Comparison of ENCODE assay signal across 13 cellular contexts in genomic region chr11:34792143-34792542, GRCh38.
DNase-seq lines count a peak whose midpoint lies in the region; ATAC-seq and TF ChIP-seq lines count a peak whose summit lies in the region.
"Had no signal": no experiment of that assay in that cellular context is flagged by ENCODE, and none has a peak within 500 bp of the region (broad histone marks: within the 10 kb centered on the region; RNA-seq: fewer than 3 reads in every experiment).

No MANE protein-coding gene starts in this region.

- no peak for ATAC-seq in left cardiac atrium

- H3K36me3 ChIP-seq in cardiac muscle cell (no peaks in the 10 kb centered on the region), OCI-LY3 (replicated peaks; ENCODE audit: low read depth, low read length) (no peaks in the 10 kb centered on the region)
- H3K36me3 ChIP-seq: colonic mucosa, SJCRH30, transverse colon had no signal

- TF ChIP-seq CTCF in cardiac muscle cell (IDR thresholded peaks at IDR 0.05; ENCODE audit: low read depth, low read length) (peak; percentile 2), OCI-LY3 (IDR thresholded peaks at IDR 0.05; ENCODE audit: low read depth, low read length) (no peak), fibroblast of the aortic adventitia (IDR thresholded peaks at IDR 0.05; ENCODE audit: insufficient read depth, low read length) (peak; percentile 19)

- H3K27me3 ChIP-seq in cardiac muscle cell (no peaks in the 10 kb centered on the region), OCI-LY3 (ENCODE audit: low read depth, low read length) (no peaks in the 10 kb centered on the region)
- H3K27me3 ChIP-seq: colonic mucosa, SJCRH30, transverse colon had no signal

- H3K9ac ChIP-seq in OCI-LY3 (ENCODE audit: low read length) = no peak overlapping the region

- peak in 1 of 2 donors; percentile 34 for DNase-seq in cardiac muscle cell (ENCODE audit: low read depth in 1 of 2, low spot score in 1 of 2)
- DNase-seq in left cardiac atrium = no peak
- DNase-seq in fibroblast of the aortic adventitia (ENCODE audit: low read depth) = peak; percentile 5
- no peak for DNase-seq in GM19238 (ENCODE audit: insufficient read length, low spot score)
- no peak for DNase-seq in SKM-1 (lab: John Stamatoyannopoulos, UW; ENCODE audit: unreplicated experiment)
- DNase-seq in DMS53 treated with DMSO at 0.1 percent for 48 hours (lab: John Stamatoyannopoulos, UW; ENCODE audit: unreplicated experiment) = no peak
- DNase-seq in activated effector memory CD4-positive, alpha-beta T cell treated with anti-CD3 and anti-CD28 coated beads, Interleukin-2, amount 50 U/mL, for 16 hours = no peak
- DNase-seq: activated CD8-positive, alpha-beta memory T cell treated with anti-CD3 and anti-CD28 coated beads, Interleukin-2, amount 50 U/mL, for 48 hours; colonic mucosa; NCI-H187 treated with DMSO at 0.1 percent for 48 hours; SJCRH30; transverse colon had no signal

- H3K9me3 ChIP-seq in cardiac muscle cell (ENCODE audit: low read depth) = no peaks in the 10 kb centered on the region
- no peaks in the 10 kb centered on the region for H3K9me3 ChIP-seq in OCI-LY3 (ENCODE audit: insufficient read depth, low read length)
- H3K9me3 ChIP-seq: colonic mucosa, SJCRH30, transverse colon had no signal

- H2AFZ ChIP-seq in OCI-LY3 (ENCODE audit: low read depth, low read length) = no peak overlapping the region

- H3K4me3 ChIP-seq in cardiac muscle cell = no peak overlapping the region
- no peak overlapping the region for H3K4me3 ChIP-seq in OCI-LY3 (ENCODE audit: low read length)
- no peak overlapping the region for H3K4me3 ChIP-seq in fibroblast of the aortic adventitia (ENCODE audit: low read depth, low read length)
- H3K4me3 ChIP-seq: colonic mucosa, SJCRH30, transverse colon had no signal

- H3K4me1 ChIP-seq in cardiac muscle cell (ENCODE audit: low read depth) (no peaks in the 10 kb centered on the region), OCI-LY3 (ENCODE audit: low read length) (peaks cover 17% of the 10 kb centered on the region; the same call in 1 of the 2 replicates)
- H3K4me1 ChIP-seq: colonic mucosa, SJCRH30 had no signal

- H3K4me2 ChIP-seq in OCI-LY3 (ENCODE audit: low read length) = peak overlapping the region; percentile 32

- H3K27ac ChIP-seq in cardiac muscle cell (no peak overlapping the region), OCI-LY3 (ENCODE audit: low read length) (no peak overlapping the region)
- H3K27ac ChIP-seq: colonic mucosa, SJCRH30 had no signal

- intact Hi-C loops in left cardiac atrium (cut with DNase I) = no loop called here

- H3K79me2 ChIP-seq in OCI-LY3 (ENCODE audit: low read length) = no peaks in the 10 kb centered on the region

- no peaks in the 10 kb centered on the region for H4K20me1 ChIP-seq in OCI-LY3 (ENCODE audit: insufficient read depth, low read length)
